Comparison of ENCODE assay signal across 8 cellular contexts in the genomic region with DNA sequence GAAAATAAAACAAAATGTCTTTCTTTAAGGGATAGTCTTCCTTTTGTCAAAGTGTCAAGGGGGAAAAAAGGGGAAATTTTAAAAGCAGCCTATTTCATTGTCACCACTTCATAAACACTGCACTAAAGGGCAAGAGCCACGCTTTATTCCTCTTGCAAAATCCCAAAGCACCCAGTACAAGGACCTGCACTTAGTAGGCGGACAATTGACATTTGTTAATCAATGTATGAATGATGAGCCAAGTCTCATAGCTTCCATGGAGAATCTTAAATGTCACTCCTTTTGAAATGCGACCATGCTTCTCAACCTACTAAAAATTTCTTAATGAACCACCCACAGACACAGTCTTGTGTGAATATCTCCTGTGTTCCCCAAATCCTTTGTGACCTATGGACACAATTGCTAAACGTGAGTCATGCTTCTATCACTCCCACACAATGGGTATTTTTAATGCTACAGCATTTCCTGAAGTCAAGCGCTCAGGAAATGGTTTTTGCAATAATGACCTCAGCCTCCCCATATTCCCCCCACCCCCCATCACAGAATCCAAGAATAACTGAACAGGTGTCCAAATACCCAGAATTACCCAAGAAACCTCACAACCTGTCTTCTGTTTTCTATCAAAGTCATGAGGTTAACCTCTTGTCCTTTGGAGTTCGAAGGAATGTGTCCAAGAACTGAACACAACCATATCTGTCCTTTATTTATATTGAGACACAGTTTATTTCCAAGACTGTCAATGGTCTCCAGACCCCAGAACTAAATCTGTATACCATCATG.
DNase-seq lines count a peak whose midpoint lies in the region; ATAC-seq and TF ChIP-seq lines count a peak whose summit lies in the region.

No MANE protein-coding gene starts in this region.

- no TSS peak for BruUV-seq in IMR-90 (replicated peaks; lab: Mats Ljungman, UMichigan)

- peak; percentile 31 for DNase-seq in Caki2 (ENCODE audit: low read depth)
- peak; percentile 80 for DNase-seq in IMR-90
- no peak for DNase-seq in activated T-helper 1 cell treated with anti-CD3 and anti-CD28 coated beads, Interleukin-12 subunit alpha, Interleukin-12 subunit beta, Interleukin-2, Interleukin-4 antibody, amounts not matched to agents 30 ng/mL and 10 ng/mL and 1 ng/mL, durations not matched to agents 14 hours and 24 hours and 36 hours (ENCODE audit: low spot score)
- DNase-seq in kidney glomerular epithelial cell (lab: John Stamatoyannopoulos, UW) = peak; percentile 40
- no peak for DNase-seq in NCI-H2081 treated with DMSO at 0.1 percent for 48 hours (lab: John Stamatoyannopoulos, UW)
- DNase-seq in NCI-H345 (lab: John Stamatoyannopoulos, UW) = no peak

- H3K4ac ChIP-seq in IMR-90 (ENCODE audit: low read depth, low read length) = peak overlapping the region; percentile 8; the same call in 1 of the 2 replicates

- no peak overlapping the region for H3K9ac ChIP-seq in IMR-90 (ENCODE audit: low read depth, low read length)

- no peak overlapping the region for H3K27ac ChIP-seq in IMR-90 (ENCODE audit: insufficient read depth, low read length)

- no peak overlapping the region for H2BK5ac ChIP-seq in IMR-90 (ENCODE audit: low read depth, low read length, poor library complexity, severe bottlenecking)

- peaks cover 2% of the 10 kb centered on the region; the same call in 1 of the 2 replicates for H3K9me1 ChIP-seq in IMR-90 (ENCODE audit: insufficient read depth, low read length)

- H3K18ac ChIP-seq in IMR-90 (ENCODE audit: low read depth, low read length) = peak overlapping the region; percentile 69; the same call in 1 of the 2 replicates

- H3K56ac ChIP-seq in IMR-90 (ENCODE audit: extremely low read depth, insufficient read depth, low read length) = no peak overlapping the region

- no peak overlapping the region for H4K91ac ChIP-seq in IMR-90 (ENCODE audit: insufficient read depth, low read depth, low read length)

- in situ Hi-C loops in Caki2 (cut with HindIII; ENCODE audit: low pct_unique_long_range_greater_than_20kb, low sequenced_read_pairs) = no loop called here
- in situ Hi-C loops in IMR-90 (cut with MboI; ENCODE audit: low sequenced_read_pairs) = no loop called here

- H3K79me1 ChIP-seq in IMR-90 (ENCODE audit: low read depth in 1 of 2, low read length in 2 of 2) = no peaks in the 10 kb centered on the region

- WGBS in IMR-90 (ENCODE audit: extremely low coverage in 2 of 2, insufficient read length in 1 of 2), 2 experiments = 33% methylated on average over 3 of the region's 6 CpGs; no CpG with 5 or more reads in 1 of the 2 experiments

- H3K9me3 ChIP-seq in IMR-90 (ENCODE audit: control insufficient read depth, insufficient read depth, low read length) = no peaks in the 10 kb centered on the region

- H3K36me3 Mint-ChIP-seq in activated T-helper 1 cell treated with anti-CD3 and anti-CD28 coated beads, Interleukin-12 subunit alpha, Interleukin-12 subunit beta, Interleukin-2, Interleukin-4 antibody, amounts not matched to agents 30 ng/mL and 10 ng/mL and 1 ng/mL, durations not matched to agents 14 hours and 24 hours and 36 hours (ENCODE audit: low read depth) = peaks cover 11% of the 10 kb centered on the region

- CTCF ChIA-PET in IMR-90 (lab: Yijun Ruan, JAX) = no interaction called here

- H3K9me3 Mint-ChIP-seq in activated T-helper 1 cell treated with anti-CD3 and anti-CD28 coated beads, Interleukin-12 subunit alpha, Interleukin-12 subunit beta, Interleukin-2, Interleukin-4 antibody, amounts not matched to agents 30 ng/mL and 10 ng/mL and 1 ng/mL, durations not matched to agents 14 hours and 24 hours and 36 hours = peaks cover 14% of the 10 kb centered on the region

- POLR2A ChIA-PET in IMR-90 (lab: Charles Lee; ENCODE audit: unreplicated experiment) = no interaction called here

- H3K4me1 ChIP-seq in IMR-90 (ENCODE audit: control insufficient read depth, insufficient read depth, low read length) = peaks cover 11% of the 10 kb centered on the region

- no peaks in the 10 kb centered on the region for H3K27me3 ChIP-seq in IMR-90 (ENCODE audit: control insufficient read depth, insufficient read depth, low read length)

- no peaks in the 10 kb centered on the region for H3K36me3 ChIP-seq in IMR-90 (ENCODE audit: control insufficient read depth, insufficient read depth, low read length)

- no peak overlapping the region for H2AFZ ChIP-seq in IMR-90 (replicated peaks; ENCODE audit: low read length, poor library complexity)

- H3K4me3 Mint-ChIP-seq in activated T-helper 1 cell treated with anti-CD3 and anti-CD28 coated beads, Interleukin-12 subunit alpha, Interleukin-12 subunit beta, Interleukin-2, Interleukin-4 antibody, amounts not matched to agents 30 ng/mL and 10 ng/mL and 1 ng/mL, durations not matched to agents 14 hours and 24 hours and 36 hours = peak overlapping the region; percentile 74

- peak overlapping the region; percentile 35; the same call in 1 of the 2 replicates for H2BK20ac ChIP-seq in IMR-90 (ENCODE audit: low read depth, low read length)

- no peak overlapping the region for H3K23ac ChIP-seq in IMR-90 (ENCODE audit: low read depth, low read length)

- TF ChIP-seq CTCF in IMR-90 (conservative IDR thresholded peaks at IDR 0.05; ENCODE audit: low read depth, low read length) = no peak

- H2AK5ac ChIP-seq in IMR-90 (ENCODE audit: low read depth, low read length) = no peak overlapping the region

- H2BK120ac ChIP-seq in IMR-90 (ENCODE audit: low read depth, low read length) = no peak overlapping the region

- H3K27ac Mint-ChIP-seq in activated T-helper 1 cell treated with anti-CD3 and anti-CD28 coated beads, Interleukin-12 subunit alpha, Interleukin-12 subunit beta, Interleukin-2, Interleukin-4 antibody, amounts not matched to agents 30 ng/mL and 10 ng/mL and 1 ng/mL, durations not matched to agents 14 hours and 24 hours and 36 hours = peak overlapping the region; percentile 97

- H3K4me3 ChIP-seq in IMR-90 (ENCODE audit: insufficient read depth, low read depth, low read length) = no peak overlapping the region

- no peak overlapping the region; a peak in 1 of 4 replicates for H4K8ac ChIP-seq in IMR-90 (ENCODE audit: low read depth in 2 of 2, low read length in 2 of 2)

- no peak overlapping the region for H3K14ac ChIP-seq in IMR-90 (replicated peaks; ENCODE audit: low read depth, low read length)

- dilution Hi-C loops in IMR-90 (cut with HindIII; ENCODE audit: low sequenced_read_pairs, unreplicated experiment) = no loop called here

- no peaks in the 10 kb centered on the region for H4K20me1 ChIP-seq in IMR-90 (ENCODE audit: insufficient read depth, low read length)

- ATAC-seq in GM19468 (IDR thresholded peaks at IDR 0.05; ENCODE audit: extremely low read depth, unreplicated experiment) (peak; percentile 19), IMR-90 (ENCODE audit: low read depth) (peak; percentile 21; the same call in 1 of the 2 replicates), GM21737 (IDR thresholded peaks at IDR 0.05; ENCODE audit: unreplicated experiment) (no peak)

- H3K27me3 Mint-ChIP-seq in activated T-helper 1 cell treated with anti-CD3 and anti-CD28 coated beads, Interleukin-12 subunit alpha, Interleukin-12 subunit beta, Interleukin-2, Interleukin-4 antibody, amounts not matched to agents 30 ng/mL and 10 ng/mL and 1 ng/mL, durations not matched to agents 14 hours and 24 hours and 36 hours (ENCODE audit: insufficient read depth) = no peaks in the 10 kb centered on the region

- peaks cover 80% of the 10 kb centered on the region for H3K4me1 Mint-ChIP-seq in activated T-helper 1 cell treated with anti-CD3 and anti-CD28 coated beads, Interleukin-12 subunit alpha, Interleukin-12 subunit beta, Interleukin-2, Interleukin-4 antibody, amounts not matched to agents 30 ng/mL and 10 ng/mL and 1 ng/mL, durations not matched to agents 14 hours and 24 hours and 36 hours (ENCODE audit: low read depth)

- peak overlapping the region; percentile 52; the same call in 1 of the 2 replicates for H4K5ac ChIP-seq in IMR-90 (ENCODE audit: low read depth, low read length)

- H2BK15ac ChIP-seq in IMR-90 (ENCODE audit: low read depth, low read length) = no peak overlapping the region

- TF ChIP-seq POLR2A in IMR-90 (IDR thresholded peaks at IDR 0.05; ENCODE audit: low read depth, low read length) = no peak

- no peak for TF ChIP-seq RAD21 in IMR-90 (IDR thresholded peaks at IDR 0.05; ENCODE audit: low read length)

- no peak overlapping the region for H2AK9ac ChIP-seq in IMR-90 (replicated peaks; ENCODE audit: low read depth, low read length, poor library complexity)

- intact Hi-C loops in IMR-90 (cut with micrococcal nuclease) = no loop called here
- intact Hi-C loops in activated T-helper 1 cell treated with anti-CD3 and anti-CD28 coated beads, Interleukin-12 subunit alpha, Interleukin-12 subunit beta, Interleukin-2, Interleukin-4 antibody, amounts not matched to agents 30 ng/mL and 10 ng/mL and 1 ng/mL, durations not matched to agents 14 hours and 24 hours and 36 hours (cut with micrococcal nuclease) = loop anchor here (1.0 kb wide), 5 partner anchors 13 to 69 kb away; no protein-coding TSS in a partner anchor

- H3K4me2 ChIP-seq in IMR-90 (ENCODE audit: low read depth, low read length) = peak overlapping the region; percentile 21; the same call in 1 of the 2 replicates

TF ChIP-seq in IMR-90, 13 proteins besides CTCF, POLR2A, EP300 and RAD21 (continues in another document):
- TF ChIP-seq FOS (IDR thresholded peaks at IDR 0.05; ENCODE audit: low read depth, low read length) (0 out of 2 replicates have a peak, but pooled peaks have one; percentile 29), NFE2L2 (IDR thresholded peaks at IDR 0.05; ENCODE audit: low read depth, low read length) (no peak), USF2 (IDR thresholded peaks at IDR 0.05; ENCODE audit: low read depth, low read length) (no peak), MAFK (IDR thresholded peaks at IDR 0.05; ENCODE audit: low read depth, low read length) (no peak), CEBPB (IDR thresholded peaks at IDR 0.05; ENCODE audit: low read depth, low read length) (peak; percentile 61)
- TF ChIP-seq, protein P1, sequence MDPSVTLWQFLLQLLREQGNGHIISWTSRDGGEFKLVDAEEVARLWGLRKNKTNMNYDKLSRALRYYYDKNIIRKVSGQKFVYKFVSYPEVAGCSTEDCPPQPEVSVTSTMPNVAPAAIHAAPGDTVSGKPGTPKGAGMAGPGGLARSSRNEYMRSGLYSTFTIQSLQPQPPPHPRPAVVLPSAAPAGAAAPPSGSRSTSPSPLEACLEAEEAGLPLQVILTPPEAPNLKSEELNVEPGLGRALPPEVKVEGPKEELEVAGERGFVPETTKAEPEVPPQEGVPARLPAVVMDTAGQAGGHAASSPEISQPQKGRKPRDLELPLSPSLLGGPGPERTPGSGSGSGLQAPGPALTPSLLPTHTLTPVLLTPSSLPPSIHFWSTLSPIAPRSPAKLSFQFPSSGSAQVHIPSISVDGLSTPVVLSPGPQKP (IDR thresholded peaks at IDR 0.05; ENCODE audit: borderline replicate concordance, low read depth, low read length) = no peak

Comparison
In these comparisons a context has a peak if more than half of its experiments do, and no peak if none do; other contexts are left out.
1. DNase-seq: peak in Caki2 (single experiment), IMR-90 (single experiment) and kidney glomerular epithelial cell (single experiment); none in activated T-helper 1 cell treated with anti-CD3 and anti-CD28 coated beads, Interleukin-12 subunit alpha, Interleukin-12 subunit beta, Interleukin-2, Interleukin-4 antibody, amounts not matched to agents 30 ng/mL and 10 ng/mL and 1 ng/mL, durations not matched to agents 14 hours and 24 hours and 36 hours (single experiment), NCI-H2081 treated with DMSO at 0.1 percent for 48 hours (single experiment) and NCI-H345 (single experiment).